Comparison of ENCODE assay signal across 10 cellular contexts in genomic region chr2:173401716-173402326, GRCh38. TPM values are rescaled to one million over a fixed set of nuclear protein-coding genes. Genes with fewer than 3 reads are reported as not detected.
A peak's percentile ranks its signal among the peaks of the same experiment; 100 is the strongest.
DNase-seq lines count a peak whose midpoint lies in the region; ATAC-seq and TF ChIP-seq lines count a peak whose summit lies in the region.
"Had no signal": no experiment of that assay in that cellular context is flagged by ENCODE, and none has a peak within 500 bp of the region (broad histone marks: within the 10 kb centered on the region; RNA-seq: fewer than 3 reads in every experiment).

No MANE protein-coding gene starts in this region.

- H3K36me3 ChIP-seq in SK-N-SH (replicated peaks in 1 of 2; ENCODE audit: control insufficient read depth in 1 of 2, insufficient read depth in 2 of 2, low read length in 1 of 2) = no peaks in the 10 kb centered on the region
- no peaks in the 10 kb centered on the region for H3K36me3 ChIP-seq in hepatocyte (replicated peaks; ENCODE audit: insufficient read depth, low read depth)
- no peaks in the 10 kb centered on the region for H3K36me3 ChIP-seq in uterus
- H3K36me3 ChIP-seq: pancreas had no signal

- H3K4me2 ChIP-seq in SK-N-SH = peak overlapping the region; percentile 77
- peak overlapping the region; percentile 76 for H3K4me2 ChIP-seq in hepatocyte

- CTCF ChIA-PET in SK-N-SH (lab: Yijun Ruan, JAX) = interaction anchor here (0.5 to 6.5 kb wide), 32 partner anchors 10 to 1054 kb away, joined by 3 to 103 read pairs (median 5); no protein-coding TSS in a partner anchor

- H3K9ac ChIP-seq in SK-N-SH = no peak overlapping the region

- ATAC-seq in HG02938 (IDR thresholded peaks at IDR 0.05; ENCODE audit: unreplicated experiment) (no peak), GM21619 (IDR thresholded peaks at IDR 0.05; ENCODE audit: unreplicated experiment) (no peak)

- H2AFZ ChIP-seq in SK-N-SH (ENCODE audit: low read depth) (peak overlapping the region; percentile 54; the same call in 1 of the 2 replicates), hepatocyte (peak overlapping the region; percentile 32)

- POLR2A ChIA-PET in SK-N-SH (lab: Yijun Ruan, JAX) = interaction anchor here (1.2 kb wide), 1 partner anchor 47 kb away, joined by 4 read pairs; no protein-coding TSS in a partner anchor

- H4K20me1 ChIP-seq in SK-N-SH (ENCODE audit: insufficient read depth) (no peaks in the 10 kb centered on the region), hepatocyte (ENCODE audit: insufficient read depth, poor library complexity, severe bottlenecking) (no peaks in the 10 kb centered on the region)

- H3K79me2 ChIP-seq in SK-N-SH (ENCODE audit: insufficient read depth) = no peaks in the 10 kb centered on the region
- no peaks in the 10 kb centered on the region for H3K79me2 ChIP-seq in hepatocyte

- H3K9me3 ChIP-seq in SK-N-SH (no peaks in the 10 kb centered on the region), hepatocyte (ENCODE audit: low read depth) (no peaks in the 10 kb centered on the region), uterus (no peaks in the 10 kb centered on the region)
- H3K9me3 ChIP-seq: pancreas had no signal

- H3K27ac ChIP-seq in SK-N-SH (ENCODE audit: low read depth in 2 of 2, low read length in 1 of 2) = no peak overlapping the region
- no peak overlapping the region for H3K27ac ChIP-seq in hepatocyte
- H3K27ac ChIP-seq in uterus = peak overlapping the region; percentile 25 to 56
- H3K27ac ChIP-seq: epithelial cell of prostate, pancreas had no signal

- intact Hi-C loops in uterus (cut with DNase I; ENCODE audit: low total_unique reads) = loop anchor here (5.0 kb wide), 2 partner anchors 45 to 940 kb away; no protein-coding TSS in a partner anchor

- no peak for TF ChIP-seq EP300 in SK-N-SH (IDR thresholded peaks at IDR 0.05; ENCODE audit: borderline replicate concordance in 1 of 2, low read depth in 1 of 2, low read length in 1 of 2)

- H3K27me3 ChIP-seq in SK-N-SH (ENCODE audit: insufficient read depth) = peaks cover 35% of the 10 kb centered on the region
- peaks cover 24% of the 10 kb centered on the region for H3K27me3 ChIP-seq in hepatocyte
- peaks cover 0 to 4% of the 10 kb centered on the region in 2 donors for H3K27me3 ChIP-seq in uterus

- H3K4me3 ChIP-seq in SK-N-SH (ENCODE audit: low read depth in 2 of 2, low read length in 1 of 2) (peak overlapping the region; percentile 29 to 55; a peak in 3 of 4 replicates), hepatocyte (peak overlapping the region; percentile 14), uterus (peak overlapping the region in 1 of 2 donors; percentile 1)
- H3K4me3 ChIP-seq: pancreas had no signal

- no peaks in the 10 kb centered on the region for H3F3A ChIP-seq in SK-N-SH (replicated peaks; ENCODE audit: insufficient read depth)

- WGBS in SK-N-SH (ENCODE audit: low lambda C conversion rate) = 28% methylated on average over 7 of the region's 7 CpGs
- 8% methylated on average over 7 of the region's 7 CpGs for WGBS in hepatocyte (ENCODE audit: low lambda C conversion rate, missing lambda C conversion rate)

- DNase-seq in SIG-M5 treated with dmso at 0.1 percent for 504 hours (lab: John Stamatoyannopoulos, UW; ENCODE audit: unreplicated experiment) = peak; percentile 4
- DNase-seq in SIG-M5 (lab: John Stamatoyannopoulos, UW) = no peak
- DNase-seq in SK-N-SH = no peak
- DNase-seq in hepatocyte (ENCODE audit: low spot score) = no peak
- no peak for DNase-seq in uterus
- DNase-seq in NCI-H1436 treated with DMSO at 0.1 percent for 48 hours (lab: John Stamatoyannopoulos, UW) = no peak

- H3K4me1 ChIP-seq in SK-N-SH (ENCODE audit: control insufficient read depth in 1 of 2, insufficient read depth in 2 of 2, low read depth in 1 of 2, low read length in 1 of 2) = peaks cover 0 to 7% of the 10 kb centered on the region in 2 experiments; a peak in 1 of 4 replicates
- H3K4me1 ChIP-seq in hepatocyte (ENCODE audit: insufficient read depth) = no peaks in the 10 kb centered on the region
- peaks cover 0 to 5% of the 10 kb centered on the region in 2 donors for H3K4me1 ChIP-seq in uterus
- H3K4me1 ChIP-seq: pancreas had no signal

- TF ChIP-seq RAD21 in SK-N-SH (IDR thresholded peaks at IDR 0.05; ENCODE audit: low read length) = no peak

- H3K9me2 ChIP-seq in SK-N-SH (no peaks in the 10 kb centered on the region), hepatocyte (replicated peaks; ENCODE audit: insufficient read depth) (no peaks in the 10 kb centered on the region)

- no peak for TF ChIP-seq POLR2A in uterus (IDR thresholded peaks at IDR 0.05)

- TF ChIP-seq CTCF in SK-N-SH (IDR thresholded peaks at IDR 0.05) = no peak
- no peak for TF ChIP-seq CTCF in hepatocyte (IDR thresholded peaks at IDR 0.05; ENCODE audit: poor library complexity)
- TF ChIP-seq CTCF in uterus (IDR thresholded peaks at IDR 0.05) = no peak

TF ChIP-seq in SK-N-SH, 30 proteins besides CTCF, POLR2A, EP300 and RAD21:
- TF ChIP-seq REST (IDR thresholded peaks at IDR 0.05; ENCODE audit: low read depth, low read length) (no peak), MAX (IDR thresholded peaks at IDR 0.05; ENCODE audit: low read depth) (no peak), FOSL2 (IDR thresholded peaks at IDR 0.05; ENCODE audit: borderline replicate concordance, low read depth) (no peak), RFX5 (IDR thresholded peaks at IDR 0.05; ENCODE audit: low read length) (no peak)

RNA-seq across cellular contexts. Expression of gene CDCA7, which starts 47.1 kb away (rescaled TPM):
- polyA plus RNA-seq in SK-N-SH (2012; rRNA removed) (19.1 and 23.3 TPM in 2 replicates), hepatocyte (4.9 and 6.0 TPM in 2 replicates)
- 16.5 and 18.9 TPM in 2 replicates for polyA plus RNA-seq in SK-N-SH (2012; cell fraction: cytosol; rRNA removed)
- 52.7 and 53.0 TPM in 2 replicates for polyA plus RNA-seq in SK-N-SH (2012; cell fraction: nucleus; rRNA removed)
- total RNA-seq in hepatocyte (8.7 and 11.4 TPM in 2 replicates), uterus (10 to 100 TPM in 1 of 4 donors, 1 to 10 TPM in 1, under 1 TPM in 2; 0.51 to 31.0 (median 4.6) TPM)

Comparison
In these comparisons a context has a peak if more than half of its experiments do, and no peak if none do; other contexts are left out.
1. H3K27ac ChIP-seq: peak in uterus (2 of 2); none in SK-N-SH (0 of 2) and hepatocyte (single experiment).